In genomic region chr3:139546772-139547171, GRCh38 we compare ENCODE assay signal across 40 cellular contexts. TPM values are rescaled to one million over a fixed set of nuclear protein-coding genes. Genes with fewer than 3 reads are reported as not detected.
"Had no signal": no experiment of that assay in that cellular context is flagged by ENCODE, and none has a peak within 500 bp of the region (broad histone marks: within the 10 kb centered on the region; RNA-seq: fewer than 3 reads in every experiment).

No MANE protein-coding gene starts in this region.

- H3K9me3 ChIP-seq: adrenal gland, Peyer's patch had no signal

- H3K4me3 ChIP-seq: adrenal gland, Peyer's patch had no signal

- H3K4me1 ChIP-seq: Peyer's patch had no signal

- DNase-seq: activated B cell treated with CpG ODN at 0.5 μM for 24 hours; activated CD4-positive, alpha-beta memory T cell treated with anti-CD3 and anti-CD28 coated beads for 36 hours; activated CD4-positive, alpha-beta T cell treated with anti-CD3 and anti-CD28 coated beads for 4 hours; activated CD4-positive, alpha-beta T cell treated with anti-CD3 and anti-CD28 coated beads, Interleukin-2, amount 50 U/mL, for 1 hour; activated CD4-positive, CD25-positive, alpha-beta regulatory T cell treated with anti-CD3 and anti-CD28 coated beads, Interleukin-2, amount 50 U/mL, for 72 hours; activated CD8-positive, alpha-beta memory T cell treated with anti-CD3 and anti-CD28 coated beads, Interleukin-2, amount 50 U/mL, for 4 hours; activated gamma-delta T cell treated with Interleukin-2 at 50 U/mL for 16 hours; activated naive CD4-positive, alpha-beta T cell treated with anti-CD3 and anti-CD28 coated beads for 36 hours; activated T-cell treated with anti-CD3 and anti-CD28 coated beads for 4 hours; activated T-cell treated with anti-CD3 and anti-CD28 coated beads, Interleukin-2, amount 50 U/mL, for 4 hours; adrenal gland; caudate nucleus; cerebellar nuclear complex; MM.1S; MV-4-11; NCI-H1092 treated with DMSO at 0.1 percent for 48 hours; NCI-H1417; NCI-H146; NCI-H187 treated with DMSO at 0.1 percent for 48 hours; NCI-H2081; NCI-H226; NCI-H446 treated with DMSO at 0.1 percent for 48 hours; NCI-H524; NCI-H69; NCI-H82; NK-92 treated with Interleukin-12 subunit alpha and Interleukin-12 subunit beta, amount 100 ng/mL, for 24 hours; PC-3; Peyer's patch; SIG-M5; SW 1271; T-helper 1 cell; T-helper 2 cell; T-helper 9 cell had no signal

- ATAC-seq: activated naive CD4-positive, alpha-beta T cell treated with anti-CD3 and anti-CD28 coated beads, Interleukin-2, amount 50 U/mL, for 72 hours; activated T-cell treated with anti-CD3 and anti-CD28 coated beads, Interleukin-2, amount 50 U/mL, for 4 hours; PC-3; Right ventricle myocardium inferior had no signal

- H3K9me3 Mint-ChIP-seq: activated B cell treated with CpG ODN at 0.5 μM for 24 hours; activated CD4-positive, alpha-beta memory T cell treated with anti-CD3 and anti-CD28 coated beads for 36 hours; activated naive CD4-positive, alpha-beta T cell treated with anti-CD3 and anti-CD28 coated beads for 36 hours; activated naive CD4-positive, alpha-beta T cell treated with anti-CD3 and anti-CD28 coated beads, Interleukin-2, amount 50 U/mL, for 72 hours; activated T-cell treated with anti-CD3 and anti-CD28 coated beads, Interleukin-2, amount 50 U/mL, for 4 hours; activated T-helper 1 cell treated with anti-CD3 and anti-CD28 coated beads, Interleukin-12 subunit alpha, Interleukin-12 subunit beta, Interleukin-2, Interleukin-4 antibody, amounts not matched to agents 30 ng/mL and 10 ng/mL and 1 ng/mL, durations not matched to agents 14 hours and 24 hours and 36 hours had no signal

- H3K4me3 Mint-ChIP-seq: activated B cell treated with CpG ODN at 0.5 μM for 24 hours; activated CD4-positive, alpha-beta memory T cell treated with anti-CD3 and anti-CD28 coated beads for 36 hours; activated naive CD4-positive, alpha-beta T cell treated with anti-CD3 and anti-CD28 coated beads for 36 hours; activated T-cell treated with anti-CD3 and anti-CD28 coated beads, Interleukin-2, amount 50 U/mL, for 4 hours; activated T-helper 1 cell treated with anti-CD3 and anti-CD28 coated beads, Interleukin-12 subunit alpha, Interleukin-12 subunit beta, Interleukin-2, Interleukin-4 antibody, amounts not matched to agents 30 ng/mL and 10 ng/mL and 1 ng/mL, durations not matched to agents 14 hours and 24 hours and 36 hours; brain had no signal

- H3K36me3 ChIP-seq: adrenal gland, Peyer's patch had no signal

- H3K36me3 Mint-ChIP-seq: activated CD4-positive, alpha-beta memory T cell treated with anti-CD3 and anti-CD28 coated beads for 36 hours; activated naive CD4-positive, alpha-beta T cell treated with anti-CD3 and anti-CD28 coated beads, Interleukin-2, amount 50 U/mL, for 72 hours; brain had no signal

- H3K27ac ChIP-seq: adrenal gland, Peyer's patch, RWPE1, VCaP had no signal

- H3K27me3 ChIP-seq: adrenal gland, Peyer's patch had no signal

- H3K27ac Mint-ChIP-seq: activated B cell treated with CpG ODN at 0.5 μM for 24 hours; activated CD4-positive, alpha-beta memory T cell treated with anti-CD3 and anti-CD28 coated beads for 36 hours; activated naive CD4-positive, alpha-beta T cell treated with anti-CD3 and anti-CD28 coated beads for 36 hours; activated naive CD4-positive, alpha-beta T cell treated with anti-CD3 and anti-CD28 coated beads, Interleukin-2, amount 50 U/mL, for 72 hours; activated T-helper 1 cell treated with anti-CD3 and anti-CD28 coated beads, Interleukin-12 subunit alpha, Interleukin-12 subunit beta, Interleukin-2, Interleukin-4 antibody, amounts not matched to agents 30 ng/mL and 10 ng/mL and 1 ng/mL, durations not matched to agents 14 hours and 24 hours and 36 hours had no signal

- H3K4me1 Mint-ChIP-seq: activated B cell treated with CpG ODN at 0.5 μM for 24 hours had no signal

RNA-seq across cellular contexts. Expression of gene RBP1, which starts 7.2 kb away (rescaled TPM):
- total RNA-seq: activated B cell treated with CpG ODN at 0.5 μM for 24 hours; activated CD4-positive, alpha-beta memory T cell treated with anti-CD3 and anti-CD28 coated beads for 36 hours; activated naive CD4-positive, alpha-beta T cell treated with anti-CD3 and anti-CD28 coated beads for 36 hours; activated naive CD4-positive, alpha-beta T cell treated with anti-CD3 and anti-CD28 coated beads, Interleukin-2, amount 50 U/mL, for 72 hours; activated T-helper 1 cell treated with anti-CD3 and anti-CD28 coated beads, Interleukin-12 subunit alpha, Interleukin-12 subunit beta, Interleukin-2, Interleukin-4 antibody, amounts not matched to agents 30 ng/mL and 10 ng/mL and 1 ng/mL, durations not matched to agents 14 hours and 24 hours and 36 hours; LHCN-M2; PC-3 had no signal
